8 cellular contexts compared by ENCODE assay signal in the genomic region with DNA sequence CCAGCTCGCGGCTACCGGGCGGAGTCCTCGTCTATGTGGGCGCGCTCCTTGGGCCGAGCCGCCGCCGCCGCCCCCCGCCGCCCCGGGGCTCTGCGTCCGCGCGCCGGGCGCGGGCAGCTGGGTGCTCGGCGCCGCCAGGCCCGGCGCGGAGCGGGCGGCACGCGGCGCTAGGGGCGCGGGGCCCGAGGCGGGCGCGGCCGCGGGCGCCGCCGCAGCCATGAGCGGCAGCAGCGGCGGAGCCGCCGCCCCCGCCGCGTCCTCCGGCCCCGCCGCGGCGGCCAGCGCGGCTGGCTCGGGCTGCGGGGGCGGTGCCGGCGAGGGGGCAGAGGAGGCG. TPM values are rescaled to one million over a fixed set of nuclear protein-coding genes. Genes with fewer than 3 reads are reported as not detected.
A peak's percentile ranks its signal among the peaks of the same experiment; 100 is the strongest.
DNase-seq lines count a peak whose midpoint lies in the region; ATAC-seq and TF ChIP-seq lines count a peak whose summit lies in the region.

No MANE protein-coding gene starts in this region.

- H3K27me3 ChIP-seq in cardiac muscle cell (no peaks in the 10 kb centered on the region), spleen (replicated peaks in 1 of 7) (peaks cover 0 to 15% (median 0%) of the 10 kb centered on the region in 7 donors)

- no peak for ATAC-seq in Right ventricle myocardium inferior
- peak; percentile 14 for ATAC-seq in HG03521 (IDR thresholded peaks at IDR 0.05; ENCODE audit: unreplicated experiment)
- ATAC-seq in T-helper 17 cell: no peak

- DNase-seq in cardiac muscle cell (ENCODE audit: low read depth in 1 of 2, low spot score in 1 of 2) (peak in 1 of 2 donors; percentile 62), Right ventricle myocardium inferior (ENCODE audit: missing footprints) (no peak), epithelial cell of prostate (ENCODE audit: low read depth, low spot score) (no peak), spleen (no peak), T-helper 17 cell (no peak), HUDEP-2 (lab: John Stamatoyannopoulos, UW; ENCODE audit: unreplicated experiment in 76 of 76) (no peak), Kasumi-1 (lab: John Stamatoyannopoulos, UW) (no peak)

- no peak for TF ChIP-seq CTCF in cardiac muscle cell (IDR thresholded peaks at IDR 0.05; ENCODE audit: low read depth, low read length)
- TF ChIP-seq CTCF in spleen (IDR thresholded peaks at IDR 0.05 in 8 of 11, conservative IDR thresholded peaks at IDR 0.05 in 3 of 11): no peak

- H3K27ac ChIP-seq in cardiac muscle cell: peak overlapping the region; percentile 90
- H3K27ac ChIP-seq in epithelial cell of prostate: peak overlapping the region; percentile 92
- H3K27ac ChIP-seq in spleen: peak overlapping the region; percentile 83 to 97 (median 92)

- H3K36me3 ChIP-seq in cardiac muscle cell (no peaks in the 10 kb centered on the region), spleen (no peaks in the 10 kb centered on the region)

- H3K4me1 Mint-ChIP-seq in T-helper 17 cell: peaks cover 8% of the 10 kb centered on the region

- H3K4me3 Mint-ChIP-seq in T-helper 17 cell: no peak overlapping the region

- peaks cover 32% of the 10 kb centered on the region for H3K4me1 ChIP-seq in cardiac muscle cell (ENCODE audit: low read depth)
- H3K4me1 ChIP-seq in spleen: peaks cover 5 to 57% (median 39%) of the 10 kb centered on the region in 6 donors

- peaks cover 32% of the 10 kb centered on the region for H3K27me3 Mint-ChIP-seq in T-helper 17 cell

- TF ChIP-seq POLR2A in spleen (IDR thresholded peaks at IDR 0.05): no peak

- H3K4me3 ChIP-seq in cardiac muscle cell: peak overlapping the region; percentile 91
- peak overlapping the region in 7 of 8 donors; percentile 62 to 97 (median 81) for H3K4me3 ChIP-seq in spleen

- intact Hi-C loops in Right ventricle myocardium inferior (cut with DNase I) (loop anchor here (2.0 kb wide), 2 partner anchors 35 to 127 kb away; no protein-coding TSS in a partner anchor), spleen (cut with DNase I; ENCODE audit: low total_unique reads) (loop anchor here (10.0 kb wide), 2 partner anchors 81 to 121 kb away; no protein-coding TSS in a partner anchor)

- no peak overlapping the region for H3K27ac Mint-ChIP-seq in T-helper 17 cell

- H3K9me3 ChIP-seq in cardiac muscle cell (ENCODE audit: low read depth) (no peaks in the 10 kb centered on the region), spleen (no peaks in the 10 kb centered on the region), T-helper 17 cell (ENCODE audit: control insufficient read depth, low read length, poor library complexity, severe bottlenecking) (peaks cover 5% of the 10 kb centered on the region)

- 0 to 2% (median 1%) methylated on average over 9 to 65 of the region's 65 CpGs for WGBS in spleen, 5 donors

- H3K36me3 Mint-ChIP-seq in T-helper 17 cell (ENCODE audit: low read depth): peaks cover 6% of the 10 kb centered on the region

RNA-seq across cellular contexts. Expression of a gene that starts 0.3 kb away (rescaled TPM):
- total RNA-seq in cardiac muscle cell (74.3 and 104 TPM in 2 replicates), Right ventricle myocardium inferior (56.9 TPM), spleen (100 to 1,000 TPM; 139 to 280 (median 214) TPM), T-helper 17 cell (10 to 100 TPM; 19.3 to 19.5 TPM)
- polyA plus RNA-seq in cardiac muscle cell (15.5 and 22.0 TPM in 2 replicates), spleen (10 to 100 TPM; 21.5 to 63.1 (median 55.2) TPM)
